9 cellular contexts compared by ENCODE assay signal in genomic region chr17:39152134-39152884, GRCh38. TPM values are rescaled to one million over a fixed set of nuclear protein-coding genes. Genes with fewer than 3 reads are reported as not detected.
DNase-seq lines count a peak whose midpoint lies in the region; ATAC-seq and TF ChIP-seq lines count a peak whose summit lies in the region.
"Had no signal": no experiment of that assay in that cellular context is flagged by ENCODE, and none has a peak within 500 bp of the region (broad histone marks: within the 10 kb centered on the region; RNA-seq: fewer than 3 reads in every experiment).

No MANE protein-coding gene starts in this region.

- H3K36me3 ChIP-seq in H7 (replicated peaks; ENCODE audit: control insufficient read depth, insufficient read depth, low read length) (no peaks in the 10 kb centered on the region), upper lobe of right lung (no peaks in the 10 kb centered on the region)

- ATAC-seq in upper lobe of right lung, result no peak

- intact Hi-C loops in upper lobe of right lung (cut with DNase I), result loop anchor here (5.0 kb wide), 1 partner anchor 170 kb away; no protein-coding TSS in a partner anchor

- H3K4me1 ChIP-seq in upper lobe of right lung, result peaks cover 16% of the 10 kb centered on the region

- H3K9me3 ChIP-seq in upper lobe of right lung, result no peaks in the 10 kb centered on the region

- H3K27me3 ChIP-seq in H7 (ENCODE audit: control insufficient read depth, insufficient read depth, low read length) (peaks cover 30% of the 10 kb centered on the region), upper lobe of right lung (peaks cover 3% of the 10 kb centered on the region)

- peak overlapping the region; percentile 58 for H3K4me3 ChIP-seq in H7 (ENCODE audit: insufficient read depth, low read depth, low read length)
- peak overlapping the region; percentile 67 for H3K4me3 ChIP-seq in upper lobe of right lung

- POLR2A ChIA-PET in RWPE1 (lab: Yijun Ruan, JAX; ENCODE audit: low non-redundant PET), result interaction anchor here (0.5 to 0.7 kb wide), 2 partner anchors 78 to 146 kb away, joined by 3 to 4 read pairs; no protein-coding TSS in a partner anchor

- CTCF ChIA-PET in RWPE1 (lab: Yijun Ruan, JAX), result interaction anchor here (0.6 to 4.8 kb wide), 18 partner anchors 8 to 424 kb away, joined by 3 to 91 read pairs (median 4); partner anchors contain the start of gene FBXO47

- peak overlapping the region; percentile 90 for H3K27ac ChIP-seq in RWPE1
- H3K27ac ChIP-seq in upper lobe of right lung, result peak overlapping the region; percentile 70

- TF ChIP-seq CTCF in RWPE1 (conservative IDR thresholded peaks at IDR 0.05; ENCODE audit: low read depth), result no peak
- no peak for TF ChIP-seq CTCF in upper lobe of right lung (IDR thresholded peaks at IDR 0.05)

- DNase-seq in H7, result peak; percentile 65
- no peak for DNase-seq in RWPE1 (ENCODE audit: low spot score)
- DNase-seq in dermis blood vessel endothelial cell, result peak; percentile 17
- peak; percentile 32 for DNase-seq in mucosa of gallbladder (ENCODE audit: low spot score)
- DNase-seq in upper lobe of right lung, result no peak
- no peak for DNase-seq in NCI-H1436 treated with DMSO at 0.1 percent for 48 hours (lab: John Stamatoyannopoulos, UW)
- DNase-seq in Ammon's horn (ENCODE audit: low spot score), result no peak
- DNase-seq in SK-N-DZ (ENCODE audit: low spot score), result no peak

RNA-seq across cellular contexts. Expression of gene PLXDC1, which starts 0.9 kb away (rescaled TPM):
- total RNA-seq in H7 (2014; rRNA removed; shearing (Covaris generic)), result 0.18 and 0.38 TPM in 2 replicates
- not detected in 2 replicates for total RNA-seq in dermis blood vessel endothelial cell
- 21.2 TPM for total RNA-seq in mucosa of gallbladder
- total RNA-seq in upper lobe of right lung, result 14.4 TPM
- not detected in 2 replicates for polyA plus RNA-seq in SK-N-DZ (2014; cell fraction: cytosol; rRNA removed)
- polyA plus RNA-seq in SK-N-DZ (2014; cell fraction: nucleus; rRNA removed), result 0.85 TPM in 1 of 2 replicates, not detected in the other

RNA-seq across cellular contexts. Expression of gene ARL5C, which starts 13.7 kb away (rescaled TPM):
- not detected in 2 replicates for total RNA-seq in H7 (2014; rRNA removed; shearing (Covaris generic))
- total RNA-seq in dermis blood vessel endothelial cell (not detected in 2 replicates), mucosa of gallbladder (not detected), upper lobe of right lung (not detected)
- polyA plus RNA-seq in SK-N-DZ (2014; cell fraction: cytosol; rRNA removed), result not detected in 2 replicates
- polyA plus RNA-seq in SK-N-DZ (2014; cell fraction: nucleus; rRNA removed), result not detected in 2 replicates
- total RNA-seq: NCI-H460 had no signal

RNA-seq across cellular contexts. Expression of gene CACNB1, which starts 45.2 kb away (rescaled TPM):
- total RNA-seq in H7 (2014; rRNA removed; shearing (Covaris generic)), result 3.8 and 9.1 TPM in 2 replicates
- total RNA-seq in dermis blood vessel endothelial cell (1.0 and 2.8 TPM in 2 replicates), mucosa of gallbladder (6.4 TPM), upper lobe of right lung (27.5 TPM)
- 5.6 and 6.7 TPM in 2 replicates for polyA plus RNA-seq in SK-N-DZ (2014; cell fraction: cytosol; rRNA removed)
- polyA plus RNA-seq in SK-N-DZ (2014; cell fraction: nucleus; rRNA removed), result 21.1 and 23.7 TPM in 2 replicates

RNA-seq across cellular contexts. Expression of gene RPL19, which starts 47.8 kb away (rescaled TPM):
- 2,113 and 2,304 TPM in 2 replicates for total RNA-seq in H7 (2014; rRNA removed; shearing (Covaris generic))
- total RNA-seq in dermis blood vessel endothelial cell (1,928 and 2,101 TPM in 2 replicates), mucosa of gallbladder (1,121 TPM), upper lobe of right lung (1,449 TPM)
- polyA plus RNA-seq in SK-N-DZ (2014; cell fraction: cytosol; rRNA removed), result 4,397 and 4,496 TPM in 2 replicates
- 2,609 and 3,563 TPM in 2 replicates for polyA plus RNA-seq in SK-N-DZ (2014; cell fraction: nucleus; rRNA removed)

Comparison
In these comparisons a context has a peak if more than half of its experiments do, and no peak if none do; other contexts are left out.
1. DNase-seq: peak in H7 (single experiment), dermis blood vessel endothelial cell (single experiment) and mucosa of gallbladder (single experiment); none in RWPE1 (single experiment), upper lobe of right lung (single experiment), NCI-H1436 treated with DMSO at 0.1 percent for 48 hours (single experiment), Ammon's horn (single experiment) and SK-N-DZ (single experiment).
2. RNA of gene PLXDC1, which starts 0.9 kb away (total RNA-seq): 21.2 TPM in mucosa of gallbladder (single experiment) and 14.4 TPM in upper lobe of right lung (single experiment); 0.18 to 0.38 TPM in H7 and not detected in dermis blood vessel endothelial cell; every median in the first group is over 10 times any median in the second.